ENCODE assay signal across 16 cellular contexts in the genomic region with DNA sequence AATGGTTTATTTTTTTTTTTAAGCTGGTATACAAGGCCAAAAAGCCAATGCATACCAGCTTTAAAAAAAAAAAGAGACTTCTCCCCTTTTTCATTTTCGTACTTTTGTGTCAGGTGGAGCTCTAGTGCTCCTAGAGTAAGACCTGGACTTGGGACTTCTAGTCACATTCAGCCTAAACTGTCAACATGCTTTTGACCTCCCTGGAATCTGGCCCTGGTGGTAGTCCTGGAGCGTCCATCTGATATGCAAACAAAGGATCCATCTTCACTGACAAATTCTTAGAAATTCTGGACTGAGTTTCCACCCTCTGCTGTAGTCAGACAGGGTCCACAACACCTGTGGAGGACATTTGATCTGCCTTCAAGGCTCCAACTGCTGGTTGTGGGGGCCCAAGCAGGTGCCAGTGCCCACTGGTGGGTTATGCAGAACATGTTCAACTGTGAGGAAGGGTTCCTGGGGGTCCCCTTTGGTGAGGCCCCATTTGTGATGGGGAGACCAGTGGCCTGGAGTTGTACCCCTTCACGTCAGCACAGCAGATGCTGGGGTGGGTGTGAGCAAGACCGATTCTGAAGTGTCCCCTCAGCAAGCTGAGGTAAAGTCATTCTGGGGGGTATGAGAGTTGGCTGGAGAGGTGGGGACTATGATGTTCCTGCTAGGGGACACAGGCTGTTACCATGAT.
"Had no signal": no experiment of that assay in that cellular context is flagged by ENCODE, and none has a peak within 500 bp of the region (broad histone marks: within the 10 kb centered on the region; RNA-seq: fewer than 3 reads in every experiment).

No MANE protein-coding gene starts in this region.

- H3K27me3 Mint-ChIP-seq: activated CD4-positive, alpha-beta T cell treated with anti-CD3 and anti-CD28 coated beads, Interleukin-2, amount 10 ng/mL, durations not matched to agents 24 days and 14 days had no signal

- DNase-seq: activated CD4-positive, alpha-beta T cell treated with anti-CD3 and anti-CD28 coated beads, Interleukin-2, amount 10 ng/mL, durations not matched to agents 24 days and 14 days; activated CD8-positive, alpha-beta memory T cell treated with anti-CD3 and anti-CD28 coated beads for 24 hours; activated naive CD4-positive, alpha-beta T cell; activated naive CD8-positive, alpha-beta T cell treated with anti-CD3 and anti-CD28 coated beads, Interleukin-2, amount 50 U/mL, for 24 hours; anterior cingulate cortex; brain microvascular endothelial cell; cortex of kidney; gastrocnemius medialis; natural killer cell; stimulated activated naive B cell treated with anti-CD40 and anti-IgM and Interleukin-4, amounts not matched to agents 10 μg/mL and 1 μg/mL and 100 μg/mL, for 72 hours; T-helper 1 cell; T-helper 9 cell; upper lobe of right lung had no signal

- H3K4me1 Mint-ChIP-seq: activated CD4-positive, alpha-beta T cell treated with anti-CD3 and anti-CD28 coated beads, Interleukin-2, amount 10 ng/mL, durations not matched to agents 24 days and 14 days; natural killer cell had no signal

- ATAC-seq: activated naive CD8-positive, alpha-beta T cell treated with anti-CD3 and anti-CD28 coated beads, Interleukin-2, amount 50 U/mL, for 24 hours; esophagus mucosa; gastrocnemius medialis; heart left ventricle; natural killer cell; stimulated activated naive B cell treated with anti-CD40 and anti-IgM and Interleukin-4, amounts not matched to agents 10 μg/mL and 1 μg/mL and 100 μg/mL, for 72 hours; upper lobe of right lung had no signal

- H3K27ac Mint-ChIP-seq: activated CD4-positive, alpha-beta T cell treated with anti-CD3 and anti-CD28 coated beads, Interleukin-2, amount 10 ng/mL, durations not matched to agents 24 days and 14 days; activated naive CD8-positive, alpha-beta T cell treated with anti-CD3 and anti-CD28 coated beads, Interleukin-2, amount 50 U/mL, for 24 hours; activated T-helper 1 cell treated with anti-CD3 and anti-CD28 coated beads, Interleukin-12 subunit alpha, Interleukin-12 subunit beta, Interleukin-2, Interleukin-4 antibody, amounts not matched to agents 30 ng/mL and 10 ng/mL and 1 ng/mL, durations not matched to agents 14 hours and 24 hours and 36 hours; natural killer cell; stimulated activated naive B cell treated with anti-CD40 and anti-IgM and Interleukin-4, amounts not matched to agents 10 μg/mL and 1 μg/mL and 100 μg/mL, for 72 hours had no signal

- H3K36me3 Mint-ChIP-seq: natural killer cell; stimulated activated naive B cell treated with anti-CD40 and anti-IgM and Interleukin-4, amounts not matched to agents 10 μg/mL and 1 μg/mL and 100 μg/mL, for 72 hours had no signal

- H3K4me3 Mint-ChIP-seq: activated CD4-positive, alpha-beta T cell treated with anti-CD3 and anti-CD28 coated beads, Interleukin-2, amount 10 ng/mL, durations not matched to agents 24 days and 14 days; activated naive CD8-positive, alpha-beta T cell treated with anti-CD3 and anti-CD28 coated beads, Interleukin-2, amount 50 U/mL, for 24 hours; activated T-helper 1 cell treated with anti-CD3 and anti-CD28 coated beads, Interleukin-12 subunit alpha, Interleukin-12 subunit beta, Interleukin-2, Interleukin-4 antibody, amounts not matched to agents 30 ng/mL and 10 ng/mL and 1 ng/mL, durations not matched to agents 14 hours and 24 hours and 36 hours; natural killer cell; stimulated activated naive B cell treated with anti-CD40 and anti-IgM and Interleukin-4, amounts not matched to agents 10 μg/mL and 1 μg/mL and 100 μg/mL, for 72 hours had no signal

- H3K9me3 Mint-ChIP-seq: activated CD4-positive, alpha-beta T cell treated with anti-CD3 and anti-CD28 coated beads, Interleukin-2, amount 10 ng/mL, durations not matched to agents 24 days and 14 days; activated naive CD8-positive, alpha-beta T cell treated with anti-CD3 and anti-CD28 coated beads, Interleukin-2, amount 50 U/mL, for 24 hours; activated T-helper 1 cell treated with anti-CD3 and anti-CD28 coated beads, Interleukin-12 subunit alpha, Interleukin-12 subunit beta, Interleukin-2, Interleukin-4 antibody, amounts not matched to agents 30 ng/mL and 10 ng/mL and 1 ng/mL, durations not matched to agents 14 hours and 24 hours and 36 hours; natural killer cell; stimulated activated naive B cell treated with anti-CD40 and anti-IgM and Interleukin-4, amounts not matched to agents 10 μg/mL and 1 μg/mL and 100 μg/mL, for 72 hours had no signal
